ENCODE assay signal across 24 cellular contexts in genomic region chr19:12113121-12113520, GRCh38.
"Had no signal": no experiment of that assay in that cellular context is flagged by ENCODE, and none has a peak within 500 bp of the region (broad histone marks: within the 10 kb centered on the region; RNA-seq: fewer than 3 reads in every experiment).

No MANE protein-coding gene starts in this region.

- H3K27me3 ChIP-seq: adrenal gland, ascending aorta, brain microvascular endothelial cell, hepatocyte, vagina had no signal

- H3K9me3 ChIP-seq: adrenal gland, vagina had no signal

- H3K4me1 Mint-ChIP-seq: naive thymus-derived CD8-positive, alpha-beta T cell; stimulated activated naive B cell treated with anti-CD40 and anti-IgM and Interleukin-4, amounts not matched to agents 10 μg/mL and 1 μg/mL and 100 μg/mL, for 72 hours had no signal

- H3K36me3 ChIP-seq: adrenal gland, brain microvascular endothelial cell, WERI-Rb-1 had no signal

- ATAC-seq: esophagus mucosa; naive thymus-derived CD8-positive, alpha-beta T cell had no signal

- H3K27ac Mint-ChIP-seq: activated T-cell treated with anti-CD3 and anti-CD28 coated beads, Interleukin-2, amount 50 U/mL, for 72 hours; dendritic cell treated with granulocyte-macrophage colony-stimulating factor and Interleukin-4, amounts not matched to agents 40 ng/mL and 50 ng/mL, for 4 days; naive thymus-derived CD8-positive, alpha-beta T cell; progenitor cell of endocrine pancreas; stimulated activated naive B cell treated with anti-CD40 and anti-IgM and Interleukin-4, amounts not matched to agents 10 μg/mL and 1 μg/mL and 100 μg/mL, for 72 hours; type B pancreatic cell had no signal

- H3K27ac ChIP-seq: adrenal gland, ascending aorta, brain microvascular endothelial cell, hepatocyte, left ventricle myocardium inferior, thoracic aorta, vagina, WERI-Rb-1 had no signal

- H3K4me1 ChIP-seq: adrenal gland, ascending aorta, left ventricle myocardium inferior, vagina had no signal

- H3K4me3 ChIP-seq: adrenal gland, ascending aorta, hepatocyte, left ventricle myocardium inferior, thoracic aorta, vagina had no signal

- H3K27me3 Mint-ChIP-seq: dendritic cell treated with granulocyte-macrophage colony-stimulating factor and Interleukin-4, amounts not matched to agents 40 ng/mL and 50 ng/mL, for 4 days; naive thymus-derived CD8-positive, alpha-beta T cell; progenitor cell of endocrine pancreas; stimulated activated naive B cell treated with anti-CD40 and anti-IgM and Interleukin-4, amounts not matched to agents 10 μg/mL and 1 μg/mL and 100 μg/mL, for 72 hours; type B pancreatic cell had no signal

- DNase-seq: activated CD4-positive, alpha-beta T cell treated with anti-CD3 and anti-CD28 coated beads, Interleukin-2, amount 50 U/mL, for 1 hour; activated CD4-positive, CD25-positive, alpha-beta regulatory T cell treated with anti-CD3 and anti-CD28 coated beads, Interleukin-2, amount 50 U/mL, for 72 hours; activated gamma-delta T cell; activated naive CD4-positive, alpha-beta T cell treated with anti-CD3 and anti-CD28 coated beads, Interleukin-2, amount 50 U/mL, for 16 hours; adrenal gland; brain microvascular endothelial cell; caudate nucleus; effector memory CD4-positive, alpha-beta T cell; foreskin melanocyte; left ventricle myocardium inferior; naive thymus-derived CD8-positive, alpha-beta T cell; retina; stimulated activated CD8-positive, alpha-beta memory T cell treated with anti-CD3 and anti-CD28 coated beads, Interleukin-4, amount 100 ng/mL, for 48 hours; stimulated activated naive B cell treated with anti-CD40 and anti-IgM and Interleukin-4, amounts not matched to agents 10 μg/mL and 1 μg/mL and 100 μg/mL, for 72 hours; WERI-Rb-1 had no signal

- H3K4me3 Mint-ChIP-seq: activated T-cell treated with anti-CD3 and anti-CD28 coated beads, Interleukin-2, amount 50 U/mL, for 72 hours; dendritic cell treated with granulocyte-macrophage colony-stimulating factor and Interleukin-4, amounts not matched to agents 40 ng/mL and 50 ng/mL, for 4 days; naive thymus-derived CD8-positive, alpha-beta T cell; stimulated activated naive B cell treated with anti-CD40 and anti-IgM and Interleukin-4, amounts not matched to agents 10 μg/mL and 1 μg/mL and 100 μg/mL, for 72 hours; type B pancreatic cell had no signal
